Comparison of ENCODE assay signal across 8 cellular contexts in the genomic region with DNA sequence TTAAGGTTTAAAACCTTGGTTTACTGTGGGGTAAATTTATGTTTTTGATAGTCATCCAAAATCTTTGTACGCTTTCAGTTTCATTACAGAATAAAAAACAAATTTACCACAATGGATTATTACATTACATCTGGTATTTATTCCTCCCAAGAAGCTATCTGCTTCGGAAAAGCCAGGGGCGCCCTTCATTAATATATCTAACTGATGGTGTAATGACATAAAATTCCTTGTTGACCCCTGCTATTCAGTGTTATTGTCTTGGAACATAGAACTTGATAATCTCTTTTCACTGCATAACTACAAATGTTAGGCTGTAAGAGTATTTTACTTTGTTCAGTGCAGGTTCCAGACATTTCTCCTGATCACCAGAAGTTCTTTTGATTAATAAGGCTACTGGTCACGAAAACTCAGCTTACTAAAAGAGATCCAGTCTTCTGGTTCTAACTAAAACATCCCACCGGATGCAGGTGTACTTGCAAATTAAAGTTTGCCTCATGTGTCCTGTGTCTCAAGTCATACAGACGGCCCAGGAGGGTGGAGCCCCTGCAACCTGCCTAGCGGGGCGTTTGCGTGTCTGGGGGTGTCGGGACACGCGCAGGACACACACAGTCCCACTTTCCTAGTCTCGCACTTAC. TPM values are rescaled to one million over a fixed set of nuclear protein-coding genes. Genes with fewer than 3 reads are reported as not detected.
A peak's percentile ranks its signal among the peaks of the same experiment; 100 is the strongest.
DNase-seq lines count a peak whose midpoint lies in the region; ATAC-seq, FAIRE-seq and TF ChIP-seq lines count a peak whose summit lies in the region.

No MANE protein-coding gene starts in this region.

- H3K4me3 Mint-ChIP-seq in brain, result peak overlapping the region; percentile 86 to 97 (median 93)

- H3K4me1 Mint-ChIP-seq in brain, result peaks cover 17% of the 10 kb centered on the region

- no peaks in the 10 kb centered on the region for H3K9me3 ChIP-seq in mononuclear cell (ENCODE audit: low read depth, low read length)

- H3K4me3 ChIP-seq in ACC112 (ENCODE audit: low read depth, low read length) (peak overlapping the region; percentile 91), mononuclear cell (ENCODE audit: low read length) (peak overlapping the region; percentile 72)

- peak overlapping the region; percentile 98 for H2AFZ ChIP-seq in ACC112 (ENCODE audit: low read length, unreplicated experiment)

- H3K9me3 Mint-ChIP-seq in brain, result no peaks in the 10 kb centered on the region

- FAIRE-seq in HTR-8/SVneo (lab: Jason Lieb, UNC), result no peak

- H3K79me2 ChIP-seq in ACC112 (ENCODE audit: control insufficient read depth, insufficient read depth, low read length, unreplicated experiment), result peaks cover 11% of the 10 kb centered on the region

- H3K27ac ChIP-seq in ACC112 (ENCODE audit: low read depth, low read length), result no peak overlapping the region

- H3K36me3 Mint-ChIP-seq in brain, result no peaks in the 10 kb centered on the region

- peaks cover 18% of the 10 kb centered on the region for H3K4me1 ChIP-seq in ACC112 (ENCODE audit: control insufficient read depth, insufficient read depth, low read length, unreplicated experiment)
- peaks cover 24% of the 10 kb centered on the region for H3K4me1 ChIP-seq in mononuclear cell (ENCODE audit: insufficient read depth, low read length)

- TF ChIP-seq CTCF in brain (conservative IDR thresholded peaks at IDR 0.05), result no peak

- ATAC-seq in HG03135 (IDR thresholded peaks at IDR 0.05; ENCODE audit: unreplicated experiment), result no peak
- no peak for ATAC-seq in GM18519 (IDR thresholded peaks at IDR 0.05; ENCODE audit: low FRiP score, unreplicated experiment)

- no peaks in the 10 kb centered on the region for H3K27me3 ChIP-seq in ACC112 (ENCODE audit: insufficient read depth, low read length)
- H3K27me3 ChIP-seq in mononuclear cell (ENCODE audit: insufficient read depth, low read length), result no peaks in the 10 kb centered on the region

- no peaks in the 10 kb centered on the region for H3K27me3 Mint-ChIP-seq in brain

- DNase-seq in HTR-8/SVneo (ENCODE audit: insufficient read length, low spot score) (peak; percentile 7), GM03348 (ENCODE audit: low spot score) (no peak), NCI-H69 (lab: John Stamatoyannopoulos, UW) (no peak)

- no peaks in the 10 kb centered on the region for H3K36me3 ChIP-seq in ACC112 (ENCODE audit: insufficient read depth, low read length)

- H3K27ac Mint-ChIP-seq in brain, result peak overlapping the region; percentile 9 to 82 (median 74)

RNA-seq across cellular contexts. Expression of a gene that starts 0.6 kb away (rescaled TPM):
- polyA plus RNA-seq in brain (ENCODE audit: insufficient read depth, low read depth, low replicate concordance), result 17.7 TPM
- 12.0 TPM for total RNA-seq in mononuclear cell
